In genomic region chr5:55594636-55595035, GRCh38 we compare ENCODE assay signal across 24 cellular contexts. TPM values are rescaled to one million over a fixed set of nuclear protein-coding genes. Genes with fewer than 3 reads are reported as not detected.
DNase-seq lines count a peak whose midpoint lies in the region; ATAC-seq and TF ChIP-seq lines count a peak whose summit lies in the region.
"Had no signal": no experiment of that assay in that cellular context is flagged by ENCODE, and none has a peak within 500 bp of the region (broad histone marks: within the 10 kb centered on the region; RNA-seq: fewer than 3 reads in every experiment).

No MANE protein-coding gene starts in this region.

- no peaks in the 10 kb centered on the region for H3K27me3 ChIP-seq in heart left ventricle
- peaks cover 2% of the 10 kb centered on the region; the same call in 1 of the 2 replicates for H3K27me3 ChIP-seq in IMR-90 (ENCODE audit: control insufficient read depth, insufficient read depth, low read length)
- H3K27me3 ChIP-seq in trophoblast cell (ENCODE audit: insufficient read depth, low read length) = no peaks in the 10 kb centered on the region
- H3K27me3 ChIP-seq in spleen (replicated peaks in 1 of 7) = no peaks in the 10 kb centered on the region
- no peaks in the 10 kb centered on the region for H3K27me3 ChIP-seq in dorsolateral prefrontal cortex
- H3K27me3 ChIP-seq: BLaER1 treated with 17β-estradiol and CSF1 and Interleukin-3, amounts not matched to agents 10 nM and 100 nM had no signal

- H2BK5ac ChIP-seq in IMR-90 (ENCODE audit: low read depth, low read length, poor library complexity, severe bottlenecking) (no peak overlapping the region), trophoblast cell (ENCODE audit: low read depth, low read length, poor library complexity) (no peak overlapping the region)

- H3K9me1 ChIP-seq in IMR-90 (ENCODE audit: insufficient read depth, low read length) = peaks cover 13% of the 10 kb centered on the region

- peak in 1 of 4 donors; percentile 8 for ATAC-seq in heart left ventricle
- no peak for ATAC-seq in IMR-90 (ENCODE audit: low read depth)
- ATAC-seq: GM12878, HepG2 had no signal

- intact Hi-C loops in heart left ventricle (cut with DNase I) = loop anchor here in 2 of 10 donors (10.0 kb wide), 2 partner anchors 60 to 130 kb away; partner anchors contain the start of gene PLPP1 (in 1 of the 2)
- intact Hi-C loops in cardiac septum (cut with DNase I) = no loop called here
- intact Hi-C loops in IMR-90 (cut with micrococcal nuclease) = no loop called here
- intact Hi-C loops in spleen (cut with DNase I; ENCODE audit: low total_unique reads) = no loop called here
- intact Hi-C loops in dorsolateral prefrontal cortex (cut with DNase I) = no loop called here

- H4K5ac ChIP-seq in IMR-90 (ENCODE audit: low read depth, low read length) = no peak overlapping the region

- dilution Hi-C loops in IMR-90 (cut with HindIII; ENCODE audit: low sequenced_read_pairs, unreplicated experiment) = no loop called here

- peaks cover 9 to 59% (median 43%) of the 10 kb centered on the region in 12 donors for H3K4me1 ChIP-seq in heart left ventricle
- peaks cover 8% of the 10 kb centered on the region for H3K4me1 ChIP-seq in IMR-90 (ENCODE audit: control insufficient read depth, insufficient read depth, low read length)
- peaks cover 12 to 17% of the 10 kb centered on the region in 2 experiments for H3K4me1 ChIP-seq in trophoblast cell (ENCODE audit: control insufficient read depth in 1 of 2, insufficient read depth in 2 of 2, low read length in 2 of 2)
- peaks cover 0 to 10% (median 0%) of the 10 kb centered on the region in 6 donors for H3K4me1 ChIP-seq in spleen

- no peak overlapping the region for H2AK5ac ChIP-seq in IMR-90 (ENCODE audit: low read depth, low read length)
- H2AK5ac ChIP-seq in trophoblast cell (ENCODE audit: low read length) = no peak overlapping the region

- no peak for TF ChIP-seq CTCF in heart left ventricle (IDR thresholded peaks at IDR 0.05)
- TF ChIP-seq CTCF in IMR-90 (conservative IDR thresholded peaks at IDR 0.05; ENCODE audit: low read depth, low read length) = no peak
- no peak for TF ChIP-seq CTCF in spleen (IDR thresholded peaks at IDR 0.05 in 8 of 11, conservative IDR thresholded peaks at IDR 0.05 in 3 of 11)
- TF ChIP-seq CTCF in dorsolateral prefrontal cortex (IDR thresholded peaks at IDR 0.05 in 54 of 56, conservative IDR thresholded peaks at IDR 0.05 in 2 of 56; ENCODE audit: low read depth in 1 of 56, partially characterized antibody in 56 of 56) = no peak

- CTCF ChIA-PET in IMR-90 (lab: Yijun Ruan, JAX) = no interaction called here

- H3K4me2 ChIP-seq in IMR-90 (ENCODE audit: low read depth, low read length) (no peak overlapping the region), trophoblast cell (ENCODE audit: low read length) (no peak overlapping the region)
- H3K4me2 ChIP-seq: BLaER1 treated with 17β-estradiol and CSF1 and Interleukin-3, amounts not matched to agents 10 nM and 100 nM had no signal

- H3K4me3 ChIP-seq in heart left ventricle = no peak overlapping the region
- H3K4me3 ChIP-seq in IMR-90 (ENCODE audit: insufficient read depth, low read depth, low read length) = no peak overlapping the region
- no peak overlapping the region for H3K4me3 ChIP-seq in trophoblast cell (ENCODE audit: low read depth, low read length)
- H3K4me3 ChIP-seq in spleen = no peak overlapping the region
- no peak overlapping the region for H3K4me3 ChIP-seq in dorsolateral prefrontal cortex
- H3K4me3 ChIP-seq: BLaER1 treated with 17β-estradiol and CSF1 and Interleukin-3, amounts not matched to agents 10 nM and 100 nM; GM12878 had no signal

- H4K91ac ChIP-seq in IMR-90 (ENCODE audit: insufficient read depth, low read depth, low read length) (no peak overlapping the region), trophoblast cell (ENCODE audit: low read depth, low read length) (no peak overlapping the region)

- H2BK120ac ChIP-seq in IMR-90 (ENCODE audit: low read depth, low read length) (no peak overlapping the region), trophoblast cell (ENCODE audit: insufficient read depth, low read length, poor library complexity) (no peak overlapping the region)

- peak overlapping the region; percentile 68 for H2BK12ac ChIP-seq in trophoblast cell (ENCODE audit: low read length)

- H2AFZ ChIP-seq in IMR-90 (replicated peaks; ENCODE audit: low read length, poor library complexity) (no peak overlapping the region), trophoblast cell (ENCODE audit: insufficient read depth, low read length, poor library complexity) (no peak overlapping the region)

- H3K9ac ChIP-seq in IMR-90 (ENCODE audit: low read depth, low read length) (no peak overlapping the region), trophoblast cell (ENCODE audit: low read length) (no peak overlapping the region)
- H3K9ac ChIP-seq: BLaER1 treated with 17β-estradiol and CSF1 and Interleukin-3, amounts not matched to agents 10 nM and 100 nM had no signal

- TF ChIP-seq POLR2A in heart left ventricle (IDR thresholded peaks at IDR 0.05) = no peak
- no peak for TF ChIP-seq POLR2A in IMR-90 (IDR thresholded peaks at IDR 0.05; ENCODE audit: low read depth, low read length)
- no peak for TF ChIP-seq POLR2A in spleen (IDR thresholded peaks at IDR 0.05)

- in situ Hi-C loops in IMR-90 (cut with MboI; ENCODE audit: low sequenced_read_pairs) = no loop called here

- TF ChIP-seq RAD21 in IMR-90 (IDR thresholded peaks at IDR 0.05; ENCODE audit: low read length) = no peak

- H3K36me3 ChIP-seq in heart left ventricle (no peaks in the 10 kb centered on the region), IMR-90 (ENCODE audit: control insufficient read depth, insufficient read depth, low read length) (no peaks in the 10 kb centered on the region), trophoblast cell (ENCODE audit: control insufficient read depth in 1 of 2, insufficient read depth in 2 of 2, low read length in 2 of 2) (no peaks in the 10 kb centered on the region), spleen (no peaks in the 10 kb centered on the region)
- H3K36me3 ChIP-seq: BLaER1 treated with 17β-estradiol and CSF1 and Interleukin-3, amounts not matched to agents 10 nM and 100 nM had no signal

- H4K8ac ChIP-seq in IMR-90 (ENCODE audit: low read depth in 2 of 2, low read length in 2 of 2) (no peak overlapping the region), trophoblast cell (ENCODE audit: low read depth, low read length) (no peak overlapping the region)

- H3K27ac ChIP-seq in heart left ventricle (peak overlapping the region in 8 of 12 donors; percentile 2 to 67 (median 58)), IMR-90 (ENCODE audit: insufficient read depth, low read length) (no peak overlapping the region), trophoblast cell (ENCODE audit: low read depth, low read length) (no peak overlapping the region), spleen (peak overlapping the region in 1 of 8 donors; percentile 23), dorsolateral prefrontal cortex (no peak overlapping the region)
- H3K27ac ChIP-seq: BLaER1 treated with 17β-estradiol and CSF1 and Interleukin-3, amounts not matched to agents 10 nM and 100 nM had no signal

- POLR2A ChIA-PET in IMR-90 (lab: Charles Lee; ENCODE audit: unreplicated experiment) = no interaction called here

- no peak overlapping the region for H3K56ac ChIP-seq in IMR-90 (ENCODE audit: extremely low read depth, insufficient read depth, low read length)

- H4K12ac ChIP-seq in trophoblast cell (ENCODE audit: low read depth, low read length) = no peak overlapping the region

- no peak overlapping the region; the same call in 2 of the 3 replicates for H2BK15ac ChIP-seq in IMR-90 (ENCODE audit: low read depth, low read length)

- H2AK9ac ChIP-seq in IMR-90 (replicated peaks; ENCODE audit: low read depth, low read length, poor library complexity) = no peak overlapping the region

- H3K79me2 ChIP-seq in trophoblast cell (ENCODE audit: control insufficient read depth, insufficient read depth, low read length, poor library complexity) = no peaks in the 10 kb centered on the region

- H3K79me1 ChIP-seq in IMR-90 (ENCODE audit: low read depth in 1 of 2, low read length in 2 of 2) (no peaks in the 10 kb centered on the region; a peak in 1 of 4 replicates), trophoblast cell (ENCODE audit: low read length) (peaks cover 22% of the 10 kb centered on the region)

- H3K23ac ChIP-seq in IMR-90 (ENCODE audit: low read depth, low read length) = no peak overlapping the region
- H3K23ac ChIP-seq in trophoblast cell (ENCODE audit: low read length) = no peak overlapping the region

- 73 to 84% (median 79%) methylated on average over 2 of the region's 2 CpGs for WGBS in heart left ventricle, 4 donors
- no CpG with 5 or more reads among the region's 2 CpGs for WGBS in IMR-90 (ENCODE audit: extremely low coverage in 2 of 2, insufficient read length in 1 of 2), 2 experiments
- WGBS in trophoblast cell (ENCODE audit: extremely low coverage, insufficient coverage, insufficient read length) = no CpG with 5 or more reads among the region's 2 CpGs
- 67 to 88% (median 81%) methylated on average over 2 of the region's 2 CpGs for WGBS in spleen, 5 donors

- H3K9me3 ChIP-seq in heart left ventricle = no peaks in the 10 kb centered on the region
- no peaks in the 10 kb centered on the region for H3K9me3 ChIP-seq in IMR-90 (ENCODE audit: control insufficient read depth, insufficient read depth, low read length)
- H3K9me3 ChIP-seq in trophoblast cell (ENCODE audit: insufficient read depth, low read depth, low read length) = no peaks in the 10 kb centered on the region
- no peaks in the 10 kb centered on the region for H3K9me3 ChIP-seq in spleen
- H3K9me3 ChIP-seq: BLaER1 treated with 17β-estradiol and CSF1 and Interleukin-3, amounts not matched to agents 10 nM and 100 nM; Caco-2 had no signal

- no peak overlapping the region for H3K4ac ChIP-seq in IMR-90 (ENCODE audit: low read depth, low read length)
- H3K4ac ChIP-seq in trophoblast cell (ENCODE audit: low read depth, low read length) = no peak overlapping the region

- DNase-seq in heart left ventricle (no peak), cardiac septum (ENCODE audit: low spot score) (no peak), IMR-90 (no peak), dermis microvascular lymphatic vessel endothelial cell (ENCODE audit: low read depth in 2 of 2) (peak; percentile 76 to 94), trophoblast cell (no peak), spleen (no peak), dorsolateral prefrontal cortex (no peak)
- DNase-seq: 8988T; Caco-2; CD4-positive, alpha-beta memory T cell; DMS 273 treated with DMSO at 0.1 percent for 48 hours; DMS79 treated with DMSO at 0.1 percent for 48 hours; KBM-7; MM.1S; NCI-H1048; NCI-H1417 treated with DMSO at 0.1 percent for 48 hours; NCI-H187; NCI-H446; NCI-H526 treated with DMSO at 0.1 percent for 48 hours; OCI-M1; SHP77 had no signal

- no peaks in the 10 kb centered on the region for H4K20me1 ChIP-seq in IMR-90 (ENCODE audit: insufficient read depth, low read length)
- H4K20me1 ChIP-seq: BLaER1 treated with 17β-estradiol and CSF1 and Interleukin-3, amounts not matched to agents 10 nM and 100 nM had no signal

- H3K14ac ChIP-seq in IMR-90 (replicated peaks; ENCODE audit: low read depth, low read length) (no peak overlapping the region), trophoblast cell (ENCODE audit: low read length) (no peak overlapping the region)

- 0 out of 2 replicates have a peak overlapping the region, but pooled peaks have one; percentile 25 for H2BK20ac ChIP-seq in IMR-90 (ENCODE audit: low read depth, low read length)

- H3K18ac ChIP-seq in IMR-90 (ENCODE audit: low read depth, low read length) (no peak overlapping the region), trophoblast cell (ENCODE audit: low read length) (no peak overlapping the region)

- BruUV-seq in IMR-90 (replicated peaks; lab: Mats Ljungman, UMichigan) = no TSS peak

RNA-seq across cellular contexts. Expression of gene PLPP1, which starts 59.9 kb away (rescaled TPM):
- total RNA-seq in heart left ventricle (100 to 1,000 TPM in 3 of 9 donors, 10 to 100 TPM in 6; 65.0 to 223 (median 81.5) TPM), cardiac septum (102 TPM), IMR-90 (2012; rRNA removed) (21.3 and 24.7 TPM in 2 replicates), dermis microvascular lymphatic vessel endothelial cell (181 and 391 TPM in 2 replicates), spleen (10 to 100 TPM; 17.0 to 95.5 (median 40.0) TPM), dorsolateral prefrontal cortex (10 to 100 TPM; 42.8 to 88.1 (median 59.2) TPM)
- polyA plus RNA-seq in heart left ventricle (100 to 1,000 TPM in 1 of 2 donors, 10 to 100 TPM in 1; 64.9 to 110 TPM), IMR-90 (2012; rRNA removed) (19.2 and 20.4 TPM in 2 replicates), spleen (10 to 100 TPM; 20.6 to 49.5 (median 34.1) TPM)
- 14.9 and 15.4 TPM in 2 replicates for polyA plus RNA-seq in IMR-90 (2012; cell fraction: cytosol; rRNA removed)
- polyA plus RNA-seq in IMR-90 (2012; cell fraction: nucleus; rRNA removed; ENCODE audit: low replicate concordance) = 11.4 and 14.9 TPM in 2 replicates
- 87.5 and 92.7 TPM in 2 replicates for polyA plus RNA-seq in trophoblast cell (2013)

Comparison
In these comparisons a context has a peak if more than half of its experiments do, and no peak if none do; other contexts are left out.
1. DNase-seq: peak in dermis microvascular lymphatic vessel endothelial cell (2 of 2); none in heart left ventricle (0 of 5), cardiac septum (single experiment), IMR-90 (single experiment), trophoblast cell (0 of 2), spleen (single experiment) and dorsolateral prefrontal cortex (0 of 10).
2. H3K27ac ChIP-seq: peak in heart left ventricle (8 of 12); none in IMR-90 (single experiment), trophoblast cell (single experiment) and dorsolateral prefrontal cortex (0 of 59).